15 cellular contexts compared by ENCODE assay signal in the genomic region with DNA sequence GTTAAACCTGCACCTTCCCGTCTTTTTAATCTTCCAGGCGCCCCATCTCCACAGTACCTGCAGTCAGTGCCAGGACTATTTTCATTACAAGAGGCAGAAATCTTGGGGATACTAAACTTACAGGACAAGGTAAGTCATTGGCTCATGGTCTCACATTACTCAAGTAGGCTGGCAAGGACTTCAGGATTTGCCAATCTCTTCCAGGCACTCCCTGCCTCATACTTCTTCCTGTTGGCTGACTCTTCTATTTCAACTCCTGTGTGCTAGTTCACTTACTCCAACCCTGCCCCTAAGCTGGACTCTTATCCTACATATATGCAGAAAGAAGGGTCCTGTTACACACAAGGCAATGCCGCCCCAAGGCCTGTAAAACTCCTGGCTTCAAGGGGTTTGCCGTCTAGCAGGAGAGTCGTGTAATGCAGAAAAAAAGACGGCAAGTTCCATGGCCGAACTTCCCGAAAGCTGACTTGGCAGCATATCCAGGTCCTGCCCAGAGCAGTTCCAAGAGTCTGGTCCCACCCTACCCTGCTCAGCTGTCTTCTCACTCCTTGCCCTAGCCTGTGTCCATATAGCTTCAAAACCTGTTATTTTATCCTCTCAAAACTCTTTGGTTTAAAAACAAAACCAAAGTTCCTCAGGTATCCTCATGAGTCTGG. TPM values are rescaled to one million over a fixed set of nuclear protein-coding genes. Genes with fewer than 3 reads are reported as not detected.
DNase-seq lines count a peak whose midpoint lies in the region; ATAC-seq and TF ChIP-seq lines count a peak whose summit lies in the region.
"Had no signal": no experiment of that assay in that cellular context is flagged by ENCODE, and none has a peak within 500 bp of the region (broad histone marks: within the 10 kb centered on the region; RNA-seq: fewer than 3 reads in every experiment).

No MANE protein-coding gene starts in this region.

- no peak overlapping the region for H3K4me3 Mint-ChIP-seq in activated naive CD4-positive, alpha-beta T cell treated with anti-CD3 and anti-CD28 coated beads, Interleukin-2, amount 50 U/mL, for 24 hours
- H3K4me3 Mint-ChIP-seq in T-helper 17 cell, result no peak overlapping the region
- H3K4me3 Mint-ChIP-seq in stimulated activated memory B cell treated with anti-CD40 and anti-IgM and Interleukin-4, amounts not matched to agents 10 μg/mL and 1 μg/mL and 100 μg/mL, for 72 hours, result no peak overlapping the region
- H3K4me3 Mint-ChIP-seq: immature natural killer cell, neural crest cell had no signal

- no peak for ATAC-seq in T-helper 17 cell
- no peak for ATAC-seq in stimulated activated memory B cell treated with anti-CD40 and anti-IgM and Interleukin-4, amounts not matched to agents 10 μg/mL and 1 μg/mL and 100 μg/mL, for 72 hours

- H3K4me1 Mint-ChIP-seq in activated naive CD4-positive, alpha-beta T cell treated with anti-CD3 and anti-CD28 coated beads, Interleukin-2, amount 50 U/mL, for 24 hours, result peaks cover 55% of the 10 kb centered on the region
- H3K4me1 Mint-ChIP-seq in T-helper 17 cell, result peaks cover 43% of the 10 kb centered on the region
- H3K4me1 Mint-ChIP-seq in stimulated activated memory B cell treated with anti-CD40 and anti-IgM and Interleukin-4, amounts not matched to agents 10 μg/mL and 1 μg/mL and 100 μg/mL, for 72 hours, result no peaks in the 10 kb centered on the region

- H3K27ac ChIP-seq in skin epidermis, result peak overlapping the region in 16 of 21 experiments; percentile 7 to 74 (median 56)

- H3K4me3 ChIP-seq in fibroblast of mammary gland (ENCODE audit: control insufficient read depth, low read depth, low read length) (no peak overlapping the region), skin epidermis (peak overlapping the region in 1 of 7 experiments; percentile 9)
- H3K4me3 ChIP-seq: HAP-1 had no signal

- no peaks in the 10 kb centered on the region for H3K27me3 Mint-ChIP-seq in activated naive CD4-positive, alpha-beta T cell treated with anti-CD3 and anti-CD28 coated beads, Interleukin-2, amount 50 U/mL, for 24 hours
- no peaks in the 10 kb centered on the region for H3K27me3 Mint-ChIP-seq in T-helper 17 cell
- H3K27me3 Mint-ChIP-seq in stimulated activated memory B cell treated with anti-CD40 and anti-IgM and Interleukin-4, amounts not matched to agents 10 μg/mL and 1 μg/mL and 100 μg/mL, for 72 hours, result no peaks in the 10 kb centered on the region

- no peaks in the 10 kb centered on the region for H3K9me3 Mint-ChIP-seq in activated naive CD4-positive, alpha-beta T cell treated with anti-CD3 and anti-CD28 coated beads, Interleukin-2, amount 50 U/mL, for 24 hours
- no peaks in the 10 kb centered on the region for H3K9me3 Mint-ChIP-seq in stimulated activated memory B cell treated with anti-CD40 and anti-IgM and Interleukin-4, amounts not matched to agents 10 μg/mL and 1 μg/mL and 100 μg/mL, for 72 hours
- H3K9me3 Mint-ChIP-seq: immature natural killer cell had no signal

- no peak for TF ChIP-seq CTCF in fibroblast of mammary gland (conservative IDR thresholded peaks at IDR 0.05; ENCODE audit: control insufficient read depth, insufficient read depth, low read depth, low read length)

- no peaks in the 10 kb centered on the region for H3K9me3 ChIP-seq in T-helper 17 cell (ENCODE audit: control insufficient read depth, low read length, poor library complexity, severe bottlenecking)
- H3K9me3 ChIP-seq: HAP-1 had no signal

- no peak for DNase-seq in activated naive CD4-positive, alpha-beta T cell treated with Interleukin-2 at 50 U/mL for 16 hours
- DNase-seq in T-helper 17 cell (no peak), fibroblast of mammary gland (ENCODE audit: low read depth) (peak; percentile 56), NCI-H748 treated with DMSO at 0.1 percent for 48 hours (lab: John Stamatoyannopoulos, UW) (no peak)
- DNase-seq in activated effector memory CD4-positive, alpha-beta T cell treated with anti-CD3 and anti-CD28 coated beads, Interleukin-2, amount 50 U/mL, for 16 hours, result no peak
- DNase-seq: erythroblast, immature natural killer cell, NCI-H1417 treated with DMSO at 0.1 percent for 48 hours, NCI-H524, RPMI8226 had no signal

- peak overlapping the region; percentile 51 for H3K27ac Mint-ChIP-seq in activated naive CD4-positive, alpha-beta T cell treated with anti-CD3 and anti-CD28 coated beads, Interleukin-2, amount 50 U/mL, for 24 hours
- peak overlapping the region; percentile 84 for H3K27ac Mint-ChIP-seq in T-helper 17 cell
- H3K27ac Mint-ChIP-seq in stimulated activated memory B cell treated with anti-CD40 and anti-IgM and Interleukin-4, amounts not matched to agents 10 μg/mL and 1 μg/mL and 100 μg/mL, for 72 hours, result no peak overlapping the region

- peaks cover 2% of the 10 kb centered on the region for H3K36me3 Mint-ChIP-seq in activated naive CD4-positive, alpha-beta T cell treated with anti-CD3 and anti-CD28 coated beads, Interleukin-2, amount 50 U/mL, for 24 hours
- H3K36me3 Mint-ChIP-seq in T-helper 17 cell (ENCODE audit: low read depth), result peaks cover 7% of the 10 kb centered on the region
- H3K36me3 Mint-ChIP-seq in stimulated activated memory B cell treated with anti-CD40 and anti-IgM and Interleukin-4, amounts not matched to agents 10 μg/mL and 1 μg/mL and 100 μg/mL, for 72 hours, result no peaks in the 10 kb centered on the region

RNA-seq across cellular contexts. Expression of gene ERN1, which starts 14.8 kb away (rescaled TPM):
- 100 to 1,000 TPM; 185 to 196 TPM for total RNA-seq in T-helper 17 cell
